In the genomic region with DNA sequence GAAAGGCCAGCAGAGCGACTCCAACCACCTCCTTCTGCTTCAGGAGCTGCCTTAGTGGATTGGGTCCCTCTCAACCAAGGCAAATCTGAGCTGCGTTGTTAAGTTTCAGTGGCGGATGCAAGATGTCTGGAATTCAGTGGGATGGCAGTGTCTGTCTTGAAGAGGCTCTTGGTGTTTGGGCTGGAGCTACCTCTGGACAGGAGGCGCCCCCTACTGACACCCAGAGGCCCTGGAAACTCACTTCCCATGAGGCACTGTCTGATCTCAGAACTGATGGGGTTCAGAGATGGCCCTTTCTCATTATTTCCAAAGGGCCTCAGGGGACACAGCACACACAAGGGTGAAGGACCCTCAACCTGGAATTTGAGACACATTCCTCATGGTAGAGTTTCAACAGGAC, we compare ENCODE assay signal across 8 cellular contexts. TPM values are rescaled to one million over a fixed set of nuclear protein-coding genes. Genes with fewer than 3 reads are reported as not detected.
DNase-seq lines count a peak whose midpoint lies in the region; ATAC-seq and TF ChIP-seq lines count a peak whose summit lies in the region.

No MANE protein-coding gene starts in this region.

- no peaks in the 10 kb centered on the region for H3K9me3 Mint-ChIP-seq in activated T-cell treated with anti-CD3 and anti-CD28 coated beads, Interleukin-2, amount 50 U/mL, for 4 hours

- no peak overlapping the region for H3K4me3 Mint-ChIP-seq in activated T-cell treated with anti-CD3 and anti-CD28 coated beads, Interleukin-2, amount 50 U/mL, for 4 hours

- DNase-seq in AG09309 (ENCODE audit: low read depth) (peak; percentile 4), GM20000 (ENCODE audit: low spot score) (peak; percentile 78), foreskin fibroblast (peak; percentile 28 to 61), osteoblast (ENCODE audit: insufficient read length, low spot score, missing footprints) (no peak), thoracic aorta (ENCODE audit: low spot score) (no peak)
- DNase-seq in activated T-cell treated with anti-CD3 and anti-CD28 coated beads, Interleukin-2, amount 50 U/mL, for 4 hours, result peak; percentile 51

- H2AFZ ChIP-seq in OCI-LY3 (ENCODE audit: low read depth, low read length) (peak overlapping the region; percentile 43; the same call in 1 of the 2 replicates), osteoblast (ENCODE audit: low read length) (peak overlapping the region; percentile 61)

- H3K27me3 ChIP-seq in OCI-LY3 (ENCODE audit: low read depth, low read length) (peaks cover 5% of the 10 kb centered on the region; the same call in 1 of the 2 replicates), osteoblast (ENCODE audit: insufficient read depth, low read length) (no peaks in the 10 kb centered on the region), thoracic aorta (replicated peaks; ENCODE audit: insufficient read depth) (no peaks in the 10 kb centered on the region)

- H3K4me2 ChIP-seq in OCI-LY3 (ENCODE audit: low read length), result no peak overlapping the region
- no peak overlapping the region for H3K4me2 ChIP-seq in osteoblast (ENCODE audit: insufficient read depth, low read length)

- no peaks in the 10 kb centered on the region for H3K4me1 Mint-ChIP-seq in activated T-cell treated with anti-CD3 and anti-CD28 coated beads, Interleukin-2, amount 50 U/mL, for 4 hours (ENCODE audit: low read depth)

- no peak overlapping the region for H3K27ac ChIP-seq in OCI-LY3 (ENCODE audit: low read length)
- no peak overlapping the region for H3K27ac ChIP-seq in osteoblast (ENCODE audit: low read depth, low read length)
- no peak overlapping the region for H3K27ac ChIP-seq in thoracic aorta

- no peaks in the 10 kb centered on the region for H3K9me3 ChIP-seq in OCI-LY3 (ENCODE audit: insufficient read depth, low read length)
- no peaks in the 10 kb centered on the region for H3K9me3 ChIP-seq in osteoblast (ENCODE audit: low read depth, low read length)
- no peaks in the 10 kb centered on the region for H3K9me3 ChIP-seq in thoracic aorta

- no peaks in the 10 kb centered on the region for H3K36me3 Mint-ChIP-seq in activated T-cell treated with anti-CD3 and anti-CD28 coated beads, Interleukin-2, amount 50 U/mL, for 4 hours (ENCODE audit: insufficient read depth)

- H3K4me3 ChIP-seq in AG09309 (ENCODE audit: control insufficient read depth, low read depth, low read length) (no peak overlapping the region), OCI-LY3 (ENCODE audit: low read length) (no peak overlapping the region), foreskin fibroblast (ENCODE audit: low read depth in 1 of 2, low read length in 2 of 2) (no peak overlapping the region), osteoblast (ENCODE audit: insufficient read depth, low read length) (no peak overlapping the region), thoracic aorta (no peak overlapping the region)

- no peaks in the 10 kb centered on the region for H3K79me2 ChIP-seq in OCI-LY3 (ENCODE audit: low read length)
- no peaks in the 10 kb centered on the region for H3K79me2 ChIP-seq in osteoblast (ENCODE audit: insufficient read depth, low read length)

- H3K4me1 ChIP-seq in OCI-LY3 (ENCODE audit: low read length) (no peaks in the 10 kb centered on the region), osteoblast (ENCODE audit: insufficient read depth, low read length) (no peaks in the 10 kb centered on the region), thoracic aorta (ENCODE audit: control insufficient read depth in 1 of 2, low read depth in 2 of 2) (peaks cover 6 to 53% of the 10 kb centered on the region in 2 donors)

- H4K20me1 ChIP-seq in OCI-LY3 (ENCODE audit: insufficient read depth, low read length), result no peaks in the 10 kb centered on the region
- H4K20me1 ChIP-seq in osteoblast (ENCODE audit: insufficient read depth, low read length), result no peaks in the 10 kb centered on the region

- TF ChIP-seq CTCF in AG09309 (IDR thresholded peaks at IDR 0.05; ENCODE audit: control insufficient read depth, insufficient read depth, low read depth, low read length, missing control alignments) (peak; percentile 66), GM20000 (IDR thresholded peaks at IDR 0.05; ENCODE audit: extremely low read depth, missing control alignments) (peak; percentile 50), OCI-LY3 (IDR thresholded peaks at IDR 0.05; ENCODE audit: low read depth, low read length) (peak; percentile 88), foreskin fibroblast (IDR thresholded peaks at IDR 0.05; ENCODE audit: low read depth, low read length) (peak; percentile 68), osteoblast (IDR thresholded peaks at IDR 0.05; ENCODE audit: extremely low read depth, low read depth, low read length) (peak; percentile 75), thoracic aorta (IDR thresholded peaks at IDR 0.05) (peak; percentile 24)

- ATAC-seq in activated T-cell treated with anti-CD3 and anti-CD28 coated beads, Interleukin-2, amount 50 U/mL, for 4 hours, result peak; percentile 59 to 69
- ATAC-seq in thoracic aorta (ENCODE audit: insufficient number of reproducible peaks, low FRiP score, low read depth) (no peak), HG02798 (IDR thresholded peaks at IDR 0.05; ENCODE audit: poor library complexity, unreplicated experiment) (no peak)

- no peaks in the 10 kb centered on the region for H3K27me3 Mint-ChIP-seq in activated T-cell treated with anti-CD3 and anti-CD28 coated beads, Interleukin-2, amount 50 U/mL, for 4 hours (ENCODE audit: low read depth)

- H3K36me3 ChIP-seq in OCI-LY3 (replicated peaks; ENCODE audit: low read depth, low read length) (no peaks in the 10 kb centered on the region), osteoblast (ENCODE audit: insufficient read depth, low read length) (no peaks in the 10 kb centered on the region), thoracic aorta (no peaks in the 10 kb centered on the region)

- H3K9ac ChIP-seq in OCI-LY3 (ENCODE audit: low read length), result no peak overlapping the region

RNA-seq across cellular contexts. Expression of a gene that starts 6.0 kb away (rescaled TPM):
- not detected for total RNA-seq in activated T-cell treated with anti-CD3 and anti-CD28 coated beads, Interleukin-2, amount 50 U/mL, for 4 hours
- total RNA-seq in osteoblast, result not detected in 2 replicates
- total RNA-seq in thoracic aorta, result 1 to 10 TPM in 1 of 2 donors, under 1 TPM in 1; 0.41 to 1.6 TPM

Comparison
In these comparisons a context has a peak if more than half of its experiments do, and no peak if none do; other contexts are left out.
1. DNase-seq: peak in AG09309 (single experiment), GM20000 (single experiment), activated T-cell treated with anti-CD3 and anti-CD28 coated beads, Interleukin-2, amount 50 U/mL, for 4 hours (single experiment) and foreskin fibroblast (2 of 2); none in osteoblast (single experiment) and thoracic aorta (single experiment).
2. CTCF ChIP-seq: peak in every context shown above with its lines; median percentile 88 in OCI-LY3; 75 in osteoblast; 68 in foreskin fibroblast; 66 in AG09309; 50 in GM20000; 24 in thoracic aorta.
3. ATAC-seq: peak in activated T-cell treated with anti-CD3 and anti-CD28 coated beads, Interleukin-2, amount 50 U/mL, for 4 hours (2 of 2); none in thoracic aorta (single experiment) and HG02798 (single experiment).